ENCODE assay signal across 8 cellular contexts in the genomic region with DNA sequence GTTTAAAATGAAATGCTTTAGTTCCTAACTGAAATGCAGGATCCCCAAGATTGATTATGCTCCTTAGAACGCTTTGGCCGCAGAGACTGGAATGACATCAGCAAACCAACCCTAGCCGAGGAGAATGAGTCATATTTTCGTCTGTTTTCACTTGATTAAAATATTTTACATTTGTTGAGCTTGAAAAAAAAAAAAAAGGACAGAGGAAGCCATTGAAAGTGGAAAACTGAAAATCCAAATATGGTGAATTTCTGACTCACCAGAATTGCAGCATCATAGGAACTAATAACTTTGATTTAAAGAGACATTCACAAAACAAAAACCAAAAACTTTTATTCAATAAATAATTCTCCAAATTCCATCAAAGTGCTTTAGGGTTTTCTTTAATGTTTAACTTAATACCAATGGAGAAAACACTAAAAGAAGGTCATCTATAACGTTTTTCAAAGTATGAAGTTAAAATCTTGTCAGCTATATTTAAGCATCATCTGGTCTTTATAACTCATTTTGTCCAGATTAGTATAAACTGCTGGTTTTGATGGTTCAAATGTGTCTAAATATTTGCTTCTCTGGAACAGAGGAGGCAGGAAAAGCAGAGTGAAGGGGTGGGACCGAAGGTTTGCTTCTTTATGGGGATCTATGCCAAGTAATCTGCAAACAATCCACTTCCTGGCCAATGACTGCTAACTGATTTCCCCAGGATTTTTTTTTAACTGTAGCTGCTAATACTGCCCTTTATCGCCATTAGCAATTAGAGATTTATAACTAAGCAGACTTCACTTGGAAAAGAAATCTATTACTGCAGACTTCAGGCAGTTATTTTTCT.
A peak's percentile ranks its signal among the peaks of the same experiment; 100 is the strongest.
DNase-seq lines count a peak whose midpoint lies in the region; ATAC-seq and TF ChIP-seq lines count a peak whose summit lies in the region.

No MANE protein-coding gene starts in this region.

- H3K36me3 ChIP-seq in muscle layer of duodenum (ENCODE audit: control insufficient read depth in 1 of 2, insufficient read depth in 2 of 2, low read length in 2 of 2): peaks cover 0 to 11% of the 10 kb centered on the region in 2 donors
- no peaks in the 10 kb centered on the region for H3K36me3 ChIP-seq in effector memory CD4-positive, alpha-beta T cell (ENCODE audit: control insufficient read depth, insufficient read depth, low read length)

- H3K9me3 ChIP-seq in muscle layer of duodenum (ENCODE audit: control insufficient read depth in 1 of 2, low read length in 2 of 2): no peaks in the 10 kb centered on the region
- no peaks in the 10 kb centered on the region for H3K9me3 ChIP-seq in effector memory CD4-positive, alpha-beta T cell (ENCODE audit: control insufficient read depth, low read length)

- TF ChIP-seq RAD21 in Ishikawa (IDR thresholded peaks at IDR 0.05; ENCODE audit: low read depth): no peak

- TF ChIP-seq EP300 in Ishikawa (IDR thresholded peaks at IDR 0.05; ENCODE audit: borderline replicate concordance): no peak

- peak overlapping the region; percentile 66 to 92 for H3K27ac ChIP-seq in coronary artery
- H3K27ac ChIP-seq in muscle layer of duodenum (ENCODE audit: low read length): peak overlapping the region; percentile 86
- no peak overlapping the region for H3K27ac ChIP-seq in effector memory CD4-positive, alpha-beta T cell (ENCODE audit: insufficient read depth, low read length, poor library complexity, severe bottlenecking)

- H3K4me3 ChIP-seq in coronary artery (peak overlapping the region; percentile 67), muscle layer of duodenum (ENCODE audit: low read depth in 1 of 2, low read length in 2 of 2) (peak overlapping the region; percentile 13 to 26)
- H3K4me3 ChIP-seq in effector memory CD4-positive, alpha-beta T cell (ENCODE audit: insufficient read depth, low read depth, low read length, poor library complexity, severe bottlenecking): no peak overlapping the region

- DNase-seq in AG08396 (ENCODE audit: low spot score) (peak; percentile 64), coronary artery (ENCODE audit: low spot score) (peak; percentile 76), NCI-H524 treated with DMSO at 0.1 percent for 48 hours (lab: John Stamatoyannopoulos, UW) (no peak)
- DNase-seq in activated effector memory CD4-positive, alpha-beta T cell treated with anti-CD3 and anti-CD28 coated beads, Interleukin-2, amount 50 U/mL, for 16 hours: no peak
- DNase-seq in effector memory CD4-positive, alpha-beta T cell: no peak

- peaks cover 0 to 5% of the 10 kb centered on the region in 2 donors for H3K4me1 ChIP-seq in muscle layer of duodenum (ENCODE audit: control insufficient read depth in 1 of 2, insufficient read depth in 2 of 2, low read length in 2 of 2)
- no peaks in the 10 kb centered on the region for H3K4me1 ChIP-seq in effector memory CD4-positive, alpha-beta T cell (ENCODE audit: control insufficient read depth, insufficient read depth, low read length, poor library complexity, severe bottlenecking)

- ATAC-seq in HG03439 (IDR thresholded peaks at IDR 0.05; ENCODE audit: unreplicated experiment): no peak

- H3K27me3 ChIP-seq in muscle layer of duodenum (ENCODE audit: low read depth, low read length): no peaks in the 10 kb centered on the region
- H3K27me3 ChIP-seq in effector memory CD4-positive, alpha-beta T cell (replicated peaks; ENCODE audit: control insufficient read depth, insufficient read depth, low read length, poor library complexity, severe bottlenecking): no peaks in the 10 kb centered on the region

- no peak for TF ChIP-seq CTCF in coronary artery (IDR thresholded peaks at IDR 0.05)

TF ChIP-seq in Ishikawa, 13 proteins besides CTCF, POLR2A, EP300 and RAD21:
- TF ChIP-seq MAX (IDR thresholded peaks at IDR 0.05) (no peak), CEBPB (IDR thresholded peaks at IDR 0.05) (0 out of 2 replicates have a peak, but pooled peaks have one; percentile 30), TAF1 (IDR thresholded peaks at IDR 0.05; ENCODE audit: low read depth) (no peak), YY1 (IDR thresholded peaks at IDR 0.05; ENCODE audit: low read depth) (no peak), NFIC (IDR thresholded peaks at IDR 0.05) (0 out of 2 replicates have a peak, but pooled peaks have one; percentile 10), CREB1 (IDR thresholded peaks at IDR 0.05; ENCODE audit: low read depth) (no peak), TEAD4 (IDR thresholded peaks at IDR 0.05) (no peak)
- TF ChIP-seq, protein P1, sequence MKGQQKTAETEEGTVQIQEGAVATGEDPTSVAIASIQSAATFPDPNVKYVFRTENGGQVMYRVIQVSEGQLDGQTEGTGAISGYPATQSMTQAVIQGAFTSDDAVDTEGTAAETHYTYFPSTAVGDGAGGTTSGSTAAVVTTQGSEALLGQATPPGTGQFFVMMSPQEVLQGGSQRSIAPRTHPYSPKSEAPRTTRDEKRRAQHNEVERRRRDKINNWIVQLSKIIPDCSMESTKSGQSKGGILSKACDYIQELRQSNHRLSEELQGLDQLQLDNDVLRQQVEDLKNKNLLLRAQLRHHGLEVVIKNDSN (IDR thresholded peaks at IDR 0.05): no peak

Comparison
In these comparisons a context has a peak if more than half of its experiments do, and no peak if none do; other contexts are left out.
1. DNase-seq: peak in AG08396 (single experiment) and coronary artery (single experiment); none in activated effector memory CD4-positive, alpha-beta T cell treated with anti-CD3 and anti-CD28 coated beads, Interleukin-2, amount 50 U/mL, for 16 hours (single experiment), effector memory CD4-positive, alpha-beta T cell (0 of 3) and NCI-H524 treated with DMSO at 0.1 percent for 48 hours (single experiment).